1 cellular context compared by ENCODE assay signal in the genomic region with DNA sequence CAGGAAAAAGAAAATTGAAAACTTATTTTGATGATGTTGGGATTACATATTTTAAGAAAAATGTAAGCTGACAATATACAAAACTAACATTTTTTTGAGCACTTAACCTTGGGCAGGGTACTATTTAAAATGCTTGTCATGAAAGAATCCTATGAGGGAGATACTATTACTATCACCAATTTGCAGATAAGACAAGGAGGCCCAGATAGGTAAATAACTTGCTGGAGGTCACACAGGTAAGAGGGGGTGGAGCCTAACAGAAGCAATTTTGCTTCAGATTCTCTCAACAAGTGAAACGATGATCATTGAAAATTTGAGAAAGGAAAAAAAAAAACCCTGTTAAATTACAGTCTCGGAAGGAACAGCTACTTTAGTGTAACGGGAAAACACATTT.
TF ChIP-seq lines count a peak whose summit lies in the region.

No MANE protein-coding gene starts in this region.

TF ChIP-seq in K562, 482 proteins besides CTCF, POLR2A, EP300 and RAD21:
- TF ChIP-seq MAZ (CRISPR knock-in tag; conservative IDR thresholded peaks at IDR 0.05 in 1 of 2, IDR thresholded peaks at IDR 0.05 in 1 of 2) (peak in 1 of 2 experiments; percentile 31; a peak in 1 of 4 replicates), FIP1L1 (IDR thresholded peaks at IDR 0.05; ENCODE audit: low read depth, low read length, poor library complexity, severe bottlenecking) (no peak), RBFOX2 (IDR thresholded peaks at IDR 0.05; ENCODE audit: low read depth, low read length) (peak; percentile 40; the same call in 1 of the 2 replicates), ZBTB7A (IDR thresholded peaks at IDR 0.05; ENCODE audit: borderline replicate concordance, control insufficient read depth, low read depth, low read length) (no peak), CHD1 (IDR thresholded peaks at IDR 0.05; ENCODE audit: low read length) (peak; percentile 40), SAP30 (IDR thresholded peaks at IDR 0.05; ENCODE audit: borderline replicate concordance, insufficient read depth, low read depth, low read length, poor library complexity, severe bottlenecking) (no peak), ZFP36 (IDR thresholded peaks at IDR 0.05; ENCODE audit: low read depth, low read length, partially characterized antibody) (peak; percentile 24), RBM25 (IDR thresholded peaks at IDR 0.05; ENCODE audit: low read depth, low read length, severe bottlenecking) (peak; percentile 24), GATAD2B (IDR thresholded peaks at IDR 0.05; ENCODE audit: borderline replicate concordance) (0 out of 2 replicates have a peak, but pooled peaks have one; percentile 22), PML (IDR thresholded peaks at IDR 0.05; ENCODE audit: low read length) (0 out of 2 replicates have a peak, but pooled peaks have one; percentile 2)
- TF ChIP-seq, protein P1, sequence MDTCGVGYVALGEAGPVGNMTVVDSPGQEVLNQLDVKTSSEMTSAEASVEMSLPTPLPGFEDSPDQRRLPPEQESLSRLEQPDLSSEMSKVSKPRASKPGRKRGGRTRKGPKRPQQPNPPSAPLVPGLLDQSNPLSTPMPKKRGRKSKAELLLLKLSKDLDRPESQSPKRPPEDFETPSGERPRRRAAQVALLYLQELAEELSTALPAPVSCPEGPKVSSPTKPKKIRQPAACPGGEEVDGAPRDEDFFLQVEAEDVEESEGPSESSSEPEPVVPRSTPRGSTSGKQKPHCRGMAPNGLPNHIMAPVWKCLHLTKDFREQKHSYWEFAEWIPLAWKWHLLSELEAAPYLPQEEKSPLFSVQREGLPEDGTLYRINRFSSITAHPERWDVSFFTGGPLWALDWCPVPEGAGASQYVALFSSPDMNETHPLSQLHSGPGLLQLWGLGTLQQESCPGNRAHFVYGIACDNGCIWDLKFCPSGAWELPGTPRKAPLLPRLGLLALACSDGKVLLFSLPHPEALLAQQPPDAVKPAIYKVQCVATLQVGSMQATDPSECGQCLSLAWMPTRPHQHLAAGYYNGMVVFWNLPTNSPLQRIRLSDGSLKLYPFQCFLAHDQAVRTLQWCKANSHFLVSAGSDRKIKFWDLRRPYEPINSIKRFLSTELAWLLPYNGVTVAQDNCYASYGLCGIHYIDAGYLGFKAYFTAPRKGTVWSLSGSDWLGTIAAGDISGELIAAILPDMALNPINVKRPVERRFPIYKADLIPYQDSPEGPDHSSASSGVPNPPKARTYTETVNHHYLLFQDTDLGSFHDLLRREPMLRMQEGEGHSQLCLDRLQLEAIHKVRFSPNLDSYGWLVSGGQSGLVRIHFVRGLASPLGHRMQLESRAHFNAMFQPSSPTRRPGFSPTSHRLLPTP (IDR thresholded peaks at IDR 0.05; ENCODE audit: borderline replicate concordance, extremely low read depth, insufficient read length): no peak
